Comparison of ENCODE assay signal across 8 cellular contexts in genomic region chr1:3624194-3625136, GRCh38. TPM values are rescaled to one million over a fixed set of nuclear protein-coding genes. Genes with fewer than 3 reads are reported as not detected.
DNase-seq lines count a peak whose midpoint lies in the region; ATAC-seq, FAIRE-seq and TF ChIP-seq lines count a peak whose summit lies in the region.

Gene TPRG1L, plus strand, starts transcription at chr1:3625015. Its CDS starts 58 bp downstream, at chr1:3625073.

- intact Hi-C loops in dendritic cell treated with granulocyte-macrophage colony-stimulating factor and Interleukin-4, amounts not matched to agents 40 ng/mL and 50 ng/mL, for 4 days (cut with micrococcal nuclease) = loop anchor here (1.0 kb wide), 1 partner anchor 26 kb away; the partner anchor contains the start of gene WRAP73
- intact Hi-C loops in HepG2 (cut with micrococcal nuclease; ENCODE audit: unreplicated experiment) = loop anchor here (2.0 to 5.0 kb wide), 2 partner anchors 26 to 172 kb away; partner anchors contain the start of genes ARHGEF16 and WRAP73

- FAIRE-seq in HepG2 (lab: Jason Lieb, UNC) = peak; percentile 12

- H4K20me1 ChIP-seq in HepG2 (ENCODE audit: insufficient read depth, low read length) = no peaks in the 10 kb centered on the region

- ATAC-seq in GM19395 (IDR thresholded peaks at IDR 0.05; ENCODE audit: unreplicated experiment) (peak; percentile 94), HG03558 (IDR thresholded peaks at IDR 0.05; ENCODE audit: extremely low read depth, unreplicated experiment) (peak; percentile 84), HepG2 (peak; percentile 81)

- in situ Hi-C loops in HepG2 (cut with HindIII; ENCODE audit: extremely low pct_ligation_motif_present, low pct_unique_long_range_greater_than_20kb) = loop anchor here (5.0 kb wide), 2 partner anchors 57 to 142 kb away; no protein-coding TSS in a partner anchor

- no peaks in the 10 kb centered on the region for H3K27me3 ChIP-seq in HepG2 (ENCODE audit: control insufficient read depth in 1 of 2, insufficient read depth in 2 of 2, low read length in 2 of 2)

- no peaks in the 10 kb centered on the region for H3K9me3 ChIP-seq in HepG2 (ENCODE audit: low read length)

- H3K9me3 Mint-ChIP-seq in dendritic cell treated with granulocyte-macrophage colony-stimulating factor and Interleukin-4, amounts not matched to agents 40 ng/mL and 50 ng/mL, for 4 days = no peaks in the 10 kb centered on the region

- H3K27ac Mint-ChIP-seq in dendritic cell treated with granulocyte-macrophage colony-stimulating factor and Interleukin-4, amounts not matched to agents 40 ng/mL and 50 ng/mL, for 4 days = peak within 1 kb of the TSS; percentile 81

- H2AFZ ChIP-seq in HepG2 (ENCODE audit: low read length) = no peak within 1 kb of the TSS

- TF ChIP-seq CTCF in C4-2B (conservative IDR thresholded peaks at IDR 0.05) (no peak), HepG2 (CRISPR knock-in tag; IDR thresholded peaks at IDR 0.05) (no peak)

- peak within 1 kb of the TSS; percentile 51 for H3K27ac ChIP-seq in C4-2B
- peak within 1 kb of the TSS; percentile 90 for H3K27ac ChIP-seq in HepG2 (ENCODE audit: extremely low read length, insufficient read depth, low read length)

- CTCF ChIA-PET in HepG2 (lab: Yijun Ruan, JAX; ENCODE audit: low intra/inter-chr PET ratio, low total read pairs) = no interaction called here

- TF ChIP-seq RAD21 in HepG2 (CRISPR knock-in tag; IDR thresholded peaks at IDR 0.05) = no peak

- TF ChIP-seq EP300 in HepG2 (IDR thresholded peaks at IDR 0.05; ENCODE audit: low read depth in 2 of 2, low read length in 2 of 2) (no peak), HepG2 (CRISPR knock-in tag; IDR thresholded peaks at IDR 0.05; ENCODE audit: borderline replicate concordance) (no peak)

- peaks cover 10% of the 10 kb centered on the region for H3K27me3 Mint-ChIP-seq in dendritic cell treated with granulocyte-macrophage colony-stimulating factor and Interleukin-4, amounts not matched to agents 40 ng/mL and 50 ng/mL, for 4 days

- peaks cover 11 to 22% of the 10 kb centered on the region in 2 experiments for H3K36me3 ChIP-seq in HepG2 (replicated peaks in 1 of 2; ENCODE audit: control insufficient read depth in 1 of 2, insufficient read depth in 2 of 2, low read length in 2 of 2)

- TF ChIP-seq POLR2A in HepG2 (IDR thresholded peaks at IDR 0.05; ENCODE audit: insufficient read depth in 1 of 2, low read depth in 2 of 2, low read length in 2 of 2) = no peak; a peak in 2 of 4 replicates

- DNase-seq in NCI-H774 (lab: John Stamatoyannopoulos, UW) (peak; percentile 87), HepG2 (ENCODE audit: low spot score) (peak; percentile 91)
- DNase-seq in activated CD4-positive, alpha-beta T cell treated with anti-CD3 and anti-CD28 coated beads, Interleukin-2, amount 50 U/mL, for 4 hours = peak; percentile 97
- DNase-seq in stimulated activated CD4-positive, alpha-beta T cell treated with anti-CD3 and anti-CD28 coated beads, Interleukin-2, amount 100 ng/mL, for 48 hours = peak; percentile 97 to 99

- peak within 1 kb of the TSS; percentile 97 for H3K4me3 Mint-ChIP-seq in dendritic cell treated with granulocyte-macrophage colony-stimulating factor and Interleukin-4, amounts not matched to agents 40 ng/mL and 50 ng/mL, for 4 days

- H3K4me1 Mint-ChIP-seq in dendritic cell treated with granulocyte-macrophage colony-stimulating factor and Interleukin-4, amounts not matched to agents 40 ng/mL and 50 ng/mL, for 4 days (ENCODE audit: low read depth) = peaks cover 44% of the 10 kb centered on the region

- peaks cover 40% of the 10 kb centered on the region for H3K36me3 Mint-ChIP-seq in dendritic cell treated with granulocyte-macrophage colony-stimulating factor and Interleukin-4, amounts not matched to agents 40 ng/mL and 50 ng/mL, for 4 days (ENCODE audit: low read depth)

- H3K9ac ChIP-seq in HepG2 (ENCODE audit: insufficient read depth, low read depth, low read length) = peak within 1 kb of the TSS; percentile 76

- POLR2A ChIA-PET in HepG2 (lab: Yijun Ruan, JAX) = interaction anchor here (1.0 to 1.2 kb wide), 2 partner anchors 42 to 151 kb away, joined by 3 to 4 read pairs; no protein-coding TSS in a partner anchor

- WGBS in HepG2 (ENCODE audit: low lambda C conversion rate) = 0% methylated on average over 18 of the region's 108 CpGs

- peak within 1 kb of the TSS; percentile 89 for H3K4me2 ChIP-seq in HepG2 (ENCODE audit: low read depth, low read length)

- H3K79me2 ChIP-seq in HepG2 (ENCODE audit: insufficient read depth, low read length) = peaks cover 5% of the 10 kb centered on the region

- peak within 1 kb of the TSS; percentile 94 to 99 (median 94) for H3K4me3 ChIP-seq in HepG2 (replicated peaks in 1 of 3; ENCODE audit: insufficient read depth in 1 of 3, low read depth in 2 of 3, low read length in 3 of 3)

- peaks cover 30% of the 10 kb centered on the region for H3K4me1 ChIP-seq in HepG2 (ENCODE audit: insufficient read depth, low read length)

- TSS peak; percentile 51 for BruUV-seq in HepG2 (replicated peaks; lab: Mats Ljungman, UMichigan)

TF ChIP-seq in HepG2, 621 proteins besides CTCF, POLR2A, EP300 and RAD21 (continues in another document):
- TF ChIP-seq ZNF282 (IDR thresholded peaks at IDR 0.05; ENCODE audit: partially characterized antibody) = no peak
- TF ChIP-seq ELF3 (CRISPR knock-in tag; IDR thresholded peaks at IDR 0.05) = peak; percentile 45; the same call in 1 of the 2 replicates
- TF ChIP-seq GABPB1 (CRISPR knock-in tag; IDR thresholded peaks at IDR 0.05) = peak; percentile 96
- TF ChIP-seq KLF9 (CRISPR knock-in tag; IDR thresholded peaks at IDR 0.05; ENCODE audit: low read depth) = peak; percentile 90; the same call in 1 of the 2 replicates
- TF ChIP-seq, protein P1, sequence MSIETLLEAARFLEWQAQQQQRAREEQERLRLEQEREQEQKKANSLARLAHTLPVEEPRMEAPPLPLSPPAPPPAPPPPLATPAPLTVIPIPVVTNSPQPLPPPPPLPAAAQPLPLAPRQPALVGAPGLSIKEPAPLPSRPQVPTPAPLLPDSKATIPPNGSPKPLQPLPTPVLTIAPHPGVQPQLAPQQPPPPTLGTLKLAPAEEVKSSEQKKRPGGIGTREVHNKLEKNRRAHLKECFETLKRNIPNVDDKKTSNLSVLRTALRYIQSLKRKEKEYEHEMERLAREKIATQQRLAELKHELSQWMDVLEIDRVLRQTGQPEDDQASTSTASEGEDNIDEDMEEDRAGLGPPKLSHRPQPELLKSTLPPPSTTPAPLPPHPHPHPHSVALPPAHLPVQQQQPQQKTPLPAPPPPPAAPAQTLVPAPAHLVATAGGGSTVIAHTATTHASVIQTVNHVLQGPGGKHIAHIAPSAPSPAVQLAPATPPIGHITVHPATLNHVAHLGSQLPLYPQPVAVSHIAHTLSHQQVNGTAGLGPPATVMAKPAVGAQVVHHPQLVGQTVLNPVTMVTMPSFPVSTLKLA (IDR thresholded peaks at IDR 0.05) = peak; percentile 75
- peak; percentile 60; the same call in 1 of the 2 replicates for TF ChIP-seq MAF1 (CRISPR knock-in tag; IDR thresholded peaks at IDR 0.05; ENCODE audit: borderline replicate concordance)
- TF ChIP-seq ETV5 (CRISPR knock-in tag; IDR thresholded peaks at IDR 0.05; ENCODE audit: borderline replicate concordance) = peak; percentile 88; the same call in 1 of the 2 replicates
- no peak for TF ChIP-seq CHCHD3 (CRISPR knock-in tag; IDR thresholded peaks at IDR 0.05)
- no peak for TF ChIP-seq ZNF207 (IDR thresholded peaks at IDR 0.05; ENCODE audit: borderline replicate concordance)
- no peak for TF ChIP-seq ZNF780A (CRISPR knock-in tag; IDR thresholded peaks at IDR 0.05)
- no peak for TF ChIP-seq KLF6 (CRISPR knock-in tag; IDR thresholded peaks at IDR 0.05)
- TF ChIP-seq, protein P2, sequence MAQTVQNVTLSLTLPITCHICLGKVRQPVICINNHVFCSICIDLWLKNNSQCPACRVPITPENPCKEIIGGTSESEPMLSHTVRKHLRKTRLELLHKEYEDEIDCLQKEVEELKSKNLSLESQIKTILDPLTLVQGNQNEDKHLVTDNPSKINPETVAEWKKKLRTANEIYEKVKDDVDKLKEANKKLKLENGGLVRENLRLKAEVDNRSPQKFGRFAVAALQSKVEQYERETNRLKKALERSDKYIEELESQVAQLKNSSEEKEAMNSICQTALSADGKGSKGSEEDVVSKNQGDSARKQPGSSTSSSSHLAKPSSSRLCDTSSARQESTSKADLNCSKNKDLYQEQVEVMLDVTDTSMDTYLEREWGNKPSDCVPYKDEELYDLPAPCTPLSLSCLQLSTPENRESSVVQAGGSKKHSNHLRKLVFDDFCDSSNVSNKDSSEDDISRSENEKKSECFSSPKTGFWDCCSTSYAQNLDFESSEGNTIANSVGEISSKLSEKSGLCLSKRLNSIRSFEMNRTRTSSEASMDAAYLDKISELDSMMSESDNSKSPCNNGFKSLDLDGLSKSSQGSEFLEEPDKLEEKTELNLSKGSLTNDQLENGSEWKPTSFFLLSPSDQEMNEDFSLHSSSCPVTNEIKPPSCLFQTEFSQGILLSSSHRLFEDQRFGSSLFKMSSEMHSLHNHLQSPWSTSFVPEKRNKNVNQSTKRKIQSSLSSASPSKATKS (CRISPR knock-in tag; IDR thresholded peaks at IDR 0.05) = no peak

RNA-seq across cellular contexts. Expression of gene TPRG1L, which starts in this region (rescaled TPM):
- total RNA-seq in HepG2 (2016; rRNA removed; fragmentation: Illumina TruSeq; extraction: Trizol) = 21.3 and 31.7 TPM in 2 replicates
- 5.7 and 6.3 TPM in 2 replicates for total RNA-seq in HepG2 (2016; cell fraction: cytosol; rRNA removed; fragmentation: Illumina TruSeq; extraction: Trizol; ENCODE audit: low read depth)
- 20.0 and 34.6 TPM in 2 replicates for total RNA-seq in HepG2 (2016; cell fraction: insoluble cytoplasmic fraction; rRNA removed; fragmentation: Illumina TruSeq; extraction: Trizol)
- 26.8 and 28.4 TPM in 2 replicates for total RNA-seq in HepG2 (2016; cell fraction: membrane; rRNA removed; fragmentation: Illumina TruSeq; extraction: Trizol)
- total RNA-seq in HepG2 (2016; cell fraction: nucleus; rRNA removed; fragmentation: Illumina TruSeq; extraction: Trizol) = 13.9 and 17.8 TPM in 2 replicates
- polyA plus RNA-seq in HepG2 (2011; rRNA removed) = 37.4 and 44.3 TPM in 2 replicates
- polyA plus RNA-seq in HepG2 (2011; cell fraction: cytosol; rRNA removed) = 39.8 and 48.5 TPM in 2 replicates
- polyA plus RNA-seq in HepG2 (2011; cell fraction: nucleus; rRNA removed) = 18.5 and 21.7 TPM in 2 replicates
- polyA plus RNA-seq in HepG2 (2012) = 32.1 and 36.9 TPM in 2 replicates
- 9.7 and 10.7 TPM in 2 replicates for polyA plus RNA-seq in HepG2 (2016; cell fraction: cytosol; fragmentation: Illumina TruSeq; extraction: Trizol; ENCODE audit: low read depth)
- 66.4 and 67.1 TPM in 2 replicates for polyA plus RNA-seq in HepG2 (2016; cell fraction: insoluble cytoplasmic fraction; fragmentation: Illumina TruSeq; extraction: Trizol; ENCODE audit: low read depth)
- polyA plus RNA-seq in HepG2 (2016; cell fraction: membrane; fragmentation: Illumina TruSeq; extraction: Trizol; ENCODE audit: low read depth) = 27.9 and 28.2 TPM in 2 replicates
- 42.7 TPM in 2 replicates for polyA plus RNA-seq in HepG2 (2016; cell fraction: nucleus; fragmentation: Illumina TruSeq; extraction: Trizol; ENCODE audit: insufficient read depth, low read depth)
- polyA minus RNA-seq in HepG2 (2011; rRNA and poly(A)+ RNA removed; ENCODE audit: low replicate concordance) = 33.6 and 37.3 TPM in 2 replicates
- polyA minus RNA-seq in HepG2 (2011; cell fraction: cytosol; rRNA and poly(A)+ RNA removed) = 24.6 and 30.2 TPM in 2 replicates
- polyA minus RNA-seq in HepG2 (2011; cell fraction: nucleus; rRNA and poly(A)+ RNA removed) = 8.0 and 10.2 TPM in 2 replicates

Comparison
In these comparisons a context has a peak if more than half of its experiments do, and no peak if none do; other contexts are left out.
1. Peak in every context shown above with its lines: DNase-seq, ATAC-seq, H3K4me3 ChIP-seq and H3K27ac ChIP-seq.